Comparison of ENCODE assay signal across 22 cellular contexts in the genomic region with DNA sequence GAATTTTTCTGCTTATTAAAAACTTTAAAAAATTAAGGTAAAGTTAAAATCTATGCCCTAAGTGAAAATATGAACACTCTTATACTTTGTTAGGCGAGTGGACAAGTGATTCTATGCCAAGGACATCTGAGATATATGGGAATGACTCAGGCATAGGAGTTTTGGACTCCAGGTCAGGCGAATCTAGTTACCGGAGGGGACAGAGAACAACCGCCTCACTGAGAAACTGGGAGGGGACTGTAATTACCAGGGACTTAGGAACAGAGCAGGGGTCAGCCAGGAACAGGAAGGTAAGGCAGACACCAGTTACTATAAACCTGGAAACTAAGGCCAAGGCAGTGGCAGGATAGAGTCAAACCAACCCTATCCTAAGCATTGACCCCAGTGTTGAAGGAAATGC. TPM values are rescaled to one million over a fixed set of nuclear protein-coding genes. Genes with fewer than 3 reads are reported as not detected.
DNase-seq lines count a peak whose midpoint lies in the region; ATAC-seq and TF ChIP-seq lines count a peak whose summit lies in the region.
"Had no signal": no experiment of that assay in that cellular context is flagged by ENCODE, and none has a peak within 500 bp of the region (broad histone marks: within the 10 kb centered on the region; RNA-seq: fewer than 3 reads in every experiment).

No MANE protein-coding gene starts in this region.

- H3K4me2 ChIP-seq in hepatocyte (no peak overlapping the region), neural progenitor cell (no peak overlapping the region)

- H3K27me3 ChIP-seq in heart right ventricle (no peaks in the 10 kb centered on the region), right atrium auricular region (no peaks in the 10 kb centered on the region), hepatocyte (no peaks in the 10 kb centered on the region), neural progenitor cell (no peaks in the 10 kb centered on the region)

- no peaks in the 10 kb centered on the region for H3K9me2 ChIP-seq in hepatocyte (replicated peaks; ENCODE audit: insufficient read depth)

- H3K36me3 ChIP-seq in heart right ventricle, result no peaks in the 10 kb centered on the region
- no peaks in the 10 kb centered on the region for H3K36me3 ChIP-seq in right atrium auricular region
- H3K36me3 ChIP-seq in hepatocyte (replicated peaks; ENCODE audit: insufficient read depth, low read depth), result no peaks in the 10 kb centered on the region
- H3K36me3 ChIP-seq in neural progenitor cell, result no peaks in the 10 kb centered on the region

- no peaks in the 10 kb centered on the region for H3K9me3 Mint-ChIP-seq in neural progenitor cell
- H3K9me3 Mint-ChIP-seq: H9, HFFc6 had no signal

- H3F3A ChIP-seq in neural progenitor cell (ENCODE audit: low read depth), result peaks cover 4% of the 10 kb centered on the region

- ATAC-seq in heart right ventricle, result no peak
- no peak for ATAC-seq in GM18868 (IDR thresholded peaks at IDR 0.05; ENCODE audit: unreplicated experiment)

- H2AFZ ChIP-seq in hepatocyte, result no peak overlapping the region
- peak overlapping the region; percentile 90 for H2AFZ ChIP-seq in neural progenitor cell (replicated peaks)

- H3K27me3 Mint-ChIP-seq in neural progenitor cell (ENCODE audit: insufficient read depth, low read depth), result peaks cover 4% of the 10 kb centered on the region

- H3K4me1 Mint-ChIP-seq in neural progenitor cell, result peaks cover 26% of the 10 kb centered on the region

- no peak for TF ChIP-seq CTCF in heart right ventricle (IDR thresholded peaks at IDR 0.05)
- TF ChIP-seq CTCF in right atrium auricular region (IDR thresholded peaks at IDR 0.05), result no peak
- no peak for TF ChIP-seq CTCF in VCaP (conservative IDR thresholded peaks at IDR 0.05)
- TF ChIP-seq CTCF in hepatocyte (IDR thresholded peaks at IDR 0.05; ENCODE audit: poor library complexity), result no peak
- TF ChIP-seq CTCF in neural progenitor cell (IDR thresholded peaks at IDR 0.05), result no peak

- H4K20me1 ChIP-seq in hepatocyte (ENCODE audit: insufficient read depth, poor library complexity, severe bottlenecking) (no peaks in the 10 kb centered on the region), neural progenitor cell (ENCODE audit: low read depth) (no peaks in the 10 kb centered on the region)

- 90 to 92% methylated on average over 4 of the region's 4 CpGs for WGBS in heart right ventricle, 2 donors
- 77% methylated on average over 4 of the region's 4 CpGs for WGBS in hepatocyte (ENCODE audit: low lambda C conversion rate, missing lambda C conversion rate)

- H3K79me2 ChIP-seq in hepatocyte, result no peaks in the 10 kb centered on the region
- no peaks in the 10 kb centered on the region for H3K79me2 ChIP-seq in neural progenitor cell (ENCODE audit: low read depth)

- H3K4me3 ChIP-seq in heart right ventricle (no peak overlapping the region), right atrium auricular region (no peak overlapping the region), hepatocyte (no peak overlapping the region), neural progenitor cell (no peak overlapping the region)

- H3K4me3 Mint-ChIP-seq in neural progenitor cell, result no peak overlapping the region
- H3K4me3 Mint-ChIP-seq: CD14-positive monocyte, H9, HFFc6 had no signal

- no peak overlapping the region for H3K9ac ChIP-seq in neural progenitor cell

- intact Hi-C loops in heart right ventricle (cut with DNase I), result loop anchor here in 2 of 10 donors (5.0 kb wide), 1 partner anchor 62 kb away; no protein-coding TSS in a partner anchor

- H3K36me3 Mint-ChIP-seq in neural progenitor cell, result no peaks in the 10 kb centered on the region
- H3K36me3 Mint-ChIP-seq: CD14-positive monocyte had no signal

- H3K9me3 ChIP-seq in heart right ventricle, result no peaks in the 10 kb centered on the region
- no peaks in the 10 kb centered on the region for H3K9me3 ChIP-seq in right atrium auricular region
- no peaks in the 10 kb centered on the region for H3K9me3 ChIP-seq in hepatocyte (ENCODE audit: low read depth)
- no peaks in the 10 kb centered on the region for H3K9me3 ChIP-seq in neural progenitor cell (ENCODE audit: low read depth)

- H3K4me1 ChIP-seq in heart right ventricle (peaks cover 3 to 43% (median 22%) of the 10 kb centered on the region in 9 donors), right atrium auricular region (peaks cover 0 to 22% of the 10 kb centered on the region in 2 donors), hepatocyte (ENCODE audit: insufficient read depth) (no peaks in the 10 kb centered on the region), neural progenitor cell (peaks cover 17% of the 10 kb centered on the region)

- H3K27ac ChIP-seq in heart right ventricle (peak overlapping the region in 8 of 10 donors; percentile 43 to 83 (median 68)), right atrium auricular region (no peak overlapping the region), VCaP (peak overlapping the region; percentile 77; the same call in 1 of the 2 replicates), hepatocyte (no peak overlapping the region), neural progenitor cell (no peak overlapping the region)
- H3K27ac ChIP-seq: HL-60 had no signal

- no peak overlapping the region for H3K27ac Mint-ChIP-seq in neural progenitor cell
- H3K27ac Mint-ChIP-seq: HFFc6 had no signal

- DNase-seq in heart right ventricle (no peak), right atrium auricular region (ENCODE audit: low spot score) (no peak), hepatocyte (ENCODE audit: low spot score) (peak; percentile 12), neural progenitor cell (ENCODE audit: low spot score) (no peak), NCI-H2107 (lab: John Stamatoyannopoulos, UW) (no peak), MV-4-11 (lab: John Stamatoyannopoulos, UW) (no peak)
- DNase-seq: 8988T, DMS53, GDM1, H9, HFFc6, KG1, NCI-H1092 treated with DMSO at 0.1 percent for 48 hours, NCI-H1694 treated with DMSO at 0.1 percent for 48 hours, NCI-H2081 treated with DMSO at 0.1 percent for 48 hours, NCI-H446, NCI-H526, OCI-M1 had no signal

RNA-seq across cellular contexts. Expression of a gene that starts 16.8 kb away (rescaled TPM):
- total RNA-seq in heart right ventricle (100 to 1,000 TPM in 1 of 10 donors, 10 to 100 TPM in 9; 21.7 to 118 (median 36.4) TPM), right atrium auricular region (10 to 100 TPM; 33.7 to 44.7 TPM), hepatocyte (123 and 350 TPM in 2 replicates), neural progenitor cell (ENCODE audit: low replicate concordance) (58.6 and 95.6 TPM in 2 replicates)
- polyA plus RNA-seq in heart right ventricle (10 to 100 TPM; 39.3 to 95.7 TPM), hepatocyte (277 and 316 TPM in 2 replicates)

Comparison
In these comparisons a context has a peak if more than half of its experiments do, and no peak if none do; other contexts are left out.
1. H3K27ac ChIP-seq: peak in heart right ventricle (8 of 10) and VCaP (single experiment); none in right atrium auricular region (0 of 2), hepatocyte (single experiment) and neural progenitor cell (single experiment).